In genomic region chr9:95017661-95018060, GRCh38 we compare ENCODE assay signal across 12 cellular contexts.
DNase-seq lines count a peak whose midpoint lies in the region; ATAC-seq and TF ChIP-seq lines count a peak whose summit lies in the region.
"Had no signal": no experiment of that assay in that cellular context is flagged by ENCODE, and none has a peak within 500 bp of the region (broad histone marks: within the 10 kb centered on the region; RNA-seq: fewer than 3 reads in every experiment).

No MANE protein-coding gene starts in this region.

- TF ChIP-seq POLR2A in suprapubic skin (IDR thresholded peaks at IDR 0.05), result no peak

- H4K20me1 ChIP-seq in PC-3 (ENCODE audit: low read length), result no peaks in the 10 kb centered on the region

- H3K4me1 ChIP-seq in PC-3 (ENCODE audit: insufficient read depth, low read length) (peaks cover 30% of the 10 kb centered on the region), lower lobe of right lung (peaks cover 79% of the 10 kb centered on the region), suprapubic skin (peaks cover 62% of the 10 kb centered on the region)

- no peak overlapping the region for H2AFZ ChIP-seq in PC-3 (ENCODE audit: low read length)

- H3K9me3 ChIP-seq in PC-3 (ENCODE audit: low read length) (no peaks in the 10 kb centered on the region), lower lobe of right lung (no peaks in the 10 kb centered on the region), suprapubic skin (no peaks in the 10 kb centered on the region)
- H3K9me3 ChIP-seq: mucosa of descending colon had no signal

- no peaks in the 10 kb centered on the region for H3K9me2 ChIP-seq in PC-3 (replicated peaks; ENCODE audit: low read length)

- H3K36me3 ChIP-seq in PC-3 (ENCODE audit: low read depth, low read length) (peaks cover 30% of the 10 kb centered on the region), lower lobe of right lung (peaks cover 57% of the 10 kb centered on the region), suprapubic skin (peaks cover 32% of the 10 kb centered on the region)

- no TSS peak for BruUV-seq in PC-3 (replicated peaks; lab: Mats Ljungman, UMichigan)

- no peak for TF ChIP-seq CTCF in PC-3 (conservative IDR thresholded peaks at IDR 0.05; ENCODE audit: low read depth, low read length)
- no peak for TF ChIP-seq CTCF in lower lobe of right lung (IDR thresholded peaks at IDR 0.05)
- no peak for TF ChIP-seq CTCF in suprapubic skin (IDR thresholded peaks at IDR 0.05)

- peak; percentile 32 for DNase-seq in PC-3
- no peak for DNase-seq in caudate nucleus (lab: John Stamatoyannopoulos, UW)
- DNase-seq in lower lobe of right lung, result no peak
- no peak for DNase-seq in suprapubic skin (ENCODE audit: low spot score in 2 of 2)
- no peak for DNase-seq in SHP77 treated with DMSO at 0.1 percent for 48 hours (lab: John Stamatoyannopoulos, UW)
- no peak for DNase-seq in MV-4-11 (lab: John Stamatoyannopoulos, UW)
- DNase-seq in NCI-H1436 (lab: John Stamatoyannopoulos, UW), result no peak
- DNase-seq: activated CD4-positive, alpha-beta T cell treated with anti-CD3 and anti-CD28 coated beads, Interleukin-2, amount 50 U/mL, for 4 hours; GOT3; mucosa of descending colon; retina had no signal

- no peaks in the 10 kb centered on the region for H3F3A ChIP-seq in PC-3 (ENCODE audit: low read length, unreplicated experiment)

- no peak overlapping the region for H3K4me3 ChIP-seq in PC-3 (ENCODE audit: low read length)
- H3K4me3 ChIP-seq in lower lobe of right lung, result no peak overlapping the region
- no peak overlapping the region for H3K4me3 ChIP-seq in suprapubic skin
- H3K4me3 ChIP-seq: mucosa of descending colon had no signal

- ATAC-seq in PC-3, result peak; percentile 54
- ATAC-seq in lower lobe of right lung, result no peak
- no peak for ATAC-seq in HG03196 (IDR thresholded peaks at IDR 0.05; ENCODE audit: unreplicated experiment)

- POLR2A ChIA-PET in PC-3 (lab: Charles Lee; ENCODE audit: unreplicated experiment), result interaction anchor here (0.7 kb wide), 2 partner anchors 77 to 95 kb away, joined by 4 read pairs; no protein-coding TSS in a partner anchor

- H3K27ac ChIP-seq in PC-3 (ENCODE audit: low read length) (peak overlapping the region; percentile 99), caudate nucleus (ENCODE audit: low read depth, low read length) (peak overlapping the region; percentile 53), lower lobe of right lung (peak overlapping the region; percentile 68), suprapubic skin (peak overlapping the region; percentile 85)

- intact Hi-C loops in PC-3 (cut with micrococcal nuclease), result no loop called here
- intact Hi-C loops in lower lobe of right lung (cut with DNase I), result no loop called here

- H3K27me3 ChIP-seq in PC-3 (ENCODE audit: low read length), result no peaks in the 10 kb centered on the region
- H3K27me3 ChIP-seq in lower lobe of right lung (ENCODE audit: low read depth), result no peaks in the 10 kb centered on the region
- H3K27me3 ChIP-seq in suprapubic skin, result no peaks in the 10 kb centered on the region

- H3K79me2 ChIP-seq in PC-3 (ENCODE audit: low read length), result peaks cover 47% of the 10 kb centered on the region

- H3K4me2 ChIP-seq in PC-3 (ENCODE audit: low read length), result peak overlapping the region; percentile 74

- 92% methylated on average over 2 of the region's 2 CpGs for WGBS in suprapubic skin

- no peak for TF ChIP-seq EP300 in suprapubic skin (IDR thresholded peaks at IDR 0.05)

- peak overlapping the region; percentile 79 for H3K9ac ChIP-seq in PC-3 (ENCODE audit: low read length)

- CTCF ChIA-PET in PC-3 (lab: Charles Lee), result interaction anchor here (0.9 kb wide), 1 partner anchor 110 kb away, joined by 3 read pairs; no protein-coding TSS in a partner anchor
